Comparison of ENCODE assay signal across 10 cellular contexts in genomic region chr12:124498178-124498869, GRCh38.
DNase-seq lines count a peak whose midpoint lies in the region; ATAC-seq and TF ChIP-seq lines count a peak whose summit lies in the region.
"Had no signal": no experiment of that assay in that cellular context is flagged by ENCODE, and none has a peak within 500 bp of the region (broad histone marks: within the 10 kb centered on the region; RNA-seq: fewer than 3 reads in every experiment).

No MANE protein-coding gene starts in this region.

- no peak for TF ChIP-seq CTCF in dorsolateral prefrontal cortex (IDR thresholded peaks at IDR 0.05 in 54 of 56, conservative IDR thresholded peaks at IDR 0.05 in 2 of 56; ENCODE audit: low read depth in 1 of 56, partially characterized antibody in 56 of 56)

- DNase-seq in Right ventricle myocardium inferior (ENCODE audit: missing footprints) (no peak), Right ventricle myocardium superior (no peak), dorsolateral prefrontal cortex (no peak), aorta (no peak), NOMO-1 treated with dmso at 0.1 percent for 144 hours (lab: John Stamatoyannopoulos, UW; ENCODE audit: unreplicated experiment) (no peak)
- DNase-seq: AML-193 had no signal

- H3K27me3 ChIP-seq in dorsolateral prefrontal cortex (no peaks in the 10 kb centered on the region), muscle layer of colon (ENCODE audit: control insufficient read depth in 1 of 2, insufficient read depth in 2 of 2, low read length in 2 of 2) (no peaks in the 10 kb centered on the region), aorta (ENCODE audit: control insufficient read depth in 1 of 2, insufficient read depth in 2 of 2, low read length in 1 of 2) (no peaks in the 10 kb centered on the region)

- H3K36me3 ChIP-seq in muscle layer of colon (ENCODE audit: insufficient read depth, low read length): peaks cover 2% of the 10 kb centered on the region
- H3K36me3 ChIP-seq in aorta (ENCODE audit: control insufficient read depth in 1 of 2, insufficient read depth in 2 of 2, low read length in 1 of 2): no peaks in the 10 kb centered on the region

- H3K4me1 ChIP-seq in muscle layer of colon (ENCODE audit: insufficient read depth, low read length) (peaks cover 77% of the 10 kb centered on the region), aorta (ENCODE audit: control insufficient read depth in 1 of 2, insufficient read depth in 2 of 2, low read length in 2 of 2) (no peaks in the 10 kb centered on the region)

- H3K4me3 ChIP-seq in dorsolateral prefrontal cortex (no peak overlapping the region), muscle layer of colon (ENCODE audit: low read depth in 1 of 2, low read length in 2 of 2) (no peak overlapping the region), aorta (ENCODE audit: low read length in 2 of 2) (no peak overlapping the region)

- peak; percentile 0 for ATAC-seq in Right ventricle myocardium inferior
- ATAC-seq in Right ventricle myocardium superior (ENCODE audit: poor library complexity): no peak
- peak; percentile 15 for ATAC-seq in aorta (ENCODE audit: low FRiP score)
- ATAC-seq in HG03108 (IDR thresholded peaks at IDR 0.05; ENCODE audit: unreplicated experiment): no peak
- no peak for ATAC-seq in HG03175 (IDR thresholded peaks at IDR 0.05; ENCODE audit: unreplicated experiment)

- H3K9me3 ChIP-seq in muscle layer of colon (ENCODE audit: low read length) (no peaks in the 10 kb centered on the region), aorta (ENCODE audit: control insufficient read depth, low read length) (no peaks in the 10 kb centered on the region)

- H3K27ac ChIP-seq in dorsolateral prefrontal cortex: peak overlapping the region; percentile 10 to 92 (median 81)
- peak overlapping the region; percentile 4 for H3K27ac ChIP-seq in muscle layer of colon (ENCODE audit: low read depth, low read length)
- H3K27ac ChIP-seq in aorta (ENCODE audit: low read depth in 1 of 2, low read length in 2 of 2): no peak overlapping the region
- H3K27ac ChIP-seq: KMS-11 had no signal

- WGBS in aorta, 2 donors: 4 to 8% methylated on average over 19 to 20 of the region's 20 CpGs

- intact Hi-C loops in Right ventricle myocardium inferior (cut with DNase I) (no loop called here), Right ventricle myocardium superior (cut with DNase I) (no loop called here), dorsolateral prefrontal cortex (cut with DNase I) (loop anchor here in 1 of 2 donors (5.0 kb wide), 1 partner anchor 36 kb away; no protein-coding TSS in a partner anchor), aorta (cut with DNase I) (loop anchor here in 1 of 2 donors (5.0 kb wide), 1 partner anchor 41 kb away; no protein-coding TSS in a partner anchor)

- H3K9ac ChIP-seq in muscle layer of colon (ENCODE audit: low read length): no peak overlapping the region
- H3K9ac ChIP-seq: KMS-11 had no signal

Comparison
In these comparisons a context has a peak if more than half of its experiments do, and no peak if none do; other contexts are left out.
1. ATAC-seq: peak in Right ventricle myocardium inferior (single experiment) and aorta (single experiment); none in Right ventricle myocardium superior (single experiment), HG03108 (single experiment) and HG03175 (single experiment).
2. H3K27ac ChIP-seq: peak in dorsolateral prefrontal cortex (59 of 59) and muscle layer of colon (single experiment); none in aorta (0 of 2).